8 cellular contexts compared by ENCODE assay signal in genomic region chr12:124609041-124609984, GRCh38. TPM values are rescaled to one million over a fixed set of nuclear protein-coding genes. Genes with fewer than 3 reads are reported as not detected.
DNase-seq lines count a peak whose midpoint lies in the region; ATAC-seq lines count a peak whose summit lies in the region.

No MANE protein-coding gene starts in this region.

- H3K27ac ChIP-seq in thymus (ENCODE audit: low read depth) = peak overlapping the region; percentile 3

- no peaks in the 10 kb centered on the region for H3K27me3 ChIP-seq in thymus (ENCODE audit: control insufficient read depth, insufficient read depth)

- H3K27me3 Mint-ChIP-seq in activated CD4-positive, alpha-beta T cell treated with anti-CD3 and anti-CD28 coated beads for 36 hours = no peaks in the 10 kb centered on the region
- H3K27me3 Mint-ChIP-seq in dendritic cell treated with granulocyte-macrophage colony-stimulating factor and Interleukin-4, amounts not matched to agents 40 ng/mL and 50 ng/mL, for 4 days = peaks cover 62% of the 10 kb centered on the region
- H3K27me3 Mint-ChIP-seq in naive thymus-derived CD8-positive, alpha-beta T cell = peaks cover 0 to 3% (median 0%) of the 10 kb centered on the region in 5 donors

- H3K4me3 Mint-ChIP-seq in activated CD4-positive, alpha-beta T cell treated with anti-CD3 and anti-CD28 coated beads for 36 hours = peak overlapping the region; percentile 2
- no peak overlapping the region for H3K4me3 Mint-ChIP-seq in dendritic cell treated with granulocyte-macrophage colony-stimulating factor and Interleukin-4, amounts not matched to agents 40 ng/mL and 50 ng/mL, for 4 days
- H3K4me3 Mint-ChIP-seq in naive thymus-derived CD8-positive, alpha-beta T cell = peak overlapping the region; percentile 67 to 88 (median 84)

- H3K27ac Mint-ChIP-seq in activated CD4-positive, alpha-beta T cell treated with anti-CD3 and anti-CD28 coated beads for 36 hours = peak overlapping the region; percentile 7
- H3K27ac Mint-ChIP-seq in dendritic cell treated with granulocyte-macrophage colony-stimulating factor and Interleukin-4, amounts not matched to agents 40 ng/mL and 50 ng/mL, for 4 days = peak overlapping the region; percentile 43
- H3K27ac Mint-ChIP-seq in naive thymus-derived CD8-positive, alpha-beta T cell = peak overlapping the region; percentile 52 to 87 (median 79)

- H3K36me3 ChIP-seq in thymus (ENCODE audit: control insufficient read depth, insufficient read depth) = no peaks in the 10 kb centered on the region

- DNase-seq in NCI-H2081 (lab: John Stamatoyannopoulos, UW) = peak; percentile 88 to 92
- DNase-seq in activated CD4-positive, alpha-beta T cell treated with anti-CD3 and anti-CD28 coated beads for 36 hours = peak; percentile 88
- DNase-seq in naive thymus-derived CD8-positive, alpha-beta T cell = peak; percentile 81 to 98 (median 92)
- no peak for DNase-seq in DMS114 treated with DMSO at 0.1 percent for 48 hours (lab: John Stamatoyannopoulos, UW; ENCODE audit: unreplicated experiment)

- ATAC-seq in GM18502 (IDR thresholded peaks at IDR 0.05; ENCODE audit: poor library complexity, unreplicated experiment) = peak; percentile 80
- peak; percentile 77 for ATAC-seq in HG02981 (IDR thresholded peaks at IDR 0.05; ENCODE audit: unreplicated experiment)
- peak; percentile 90 for ATAC-seq in activated CD4-positive, alpha-beta T cell treated with anti-CD3 and anti-CD28 coated beads for 36 hours
- ATAC-seq in naive thymus-derived CD8-positive, alpha-beta T cell = peak; percentile 96 to 97

- CTCF ChIA-PET in activated CD4-positive, alpha-beta T cell treated with anti-CD3 and anti-CD28 coated beads for 36 hours (lab: Charles Lee) = interaction anchor here (0.9 to 1.4 kb wide), 2 partner anchors 12 to 573 kb away, joined by 3 read pairs; no protein-coding TSS in a partner anchor

- POLR2A ChIA-PET in activated CD4-positive, alpha-beta T cell treated with anti-CD3 and anti-CD28 coated beads for 36 hours (lab: Charles Lee) = no interaction called here
- POLR2A ChIA-PET in naive thymus-derived CD8-positive, alpha-beta T cell (lab: Charles Lee) = interaction anchor here (0.7 to 1.6 kb wide), 4 partner anchors 11 to 43 kb away, joined by 3 to 7 read pairs (median 3); partner anchors contain the start of gene NCOR2

- peaks cover 3% of the 10 kb centered on the region for H3K9me3 Mint-ChIP-seq in activated CD4-positive, alpha-beta T cell treated with anti-CD3 and anti-CD28 coated beads for 36 hours (ENCODE audit: low read depth)
- H3K9me3 Mint-ChIP-seq in dendritic cell treated with granulocyte-macrophage colony-stimulating factor and Interleukin-4, amounts not matched to agents 40 ng/mL and 50 ng/mL, for 4 days = no peaks in the 10 kb centered on the region
- peaks cover 0 to 5% (median 0%) of the 10 kb centered on the region in 9 donors for H3K9me3 Mint-ChIP-seq in naive thymus-derived CD8-positive, alpha-beta T cell

- no peaks in the 10 kb centered on the region for H3K36me3 Mint-ChIP-seq in activated CD4-positive, alpha-beta T cell treated with anti-CD3 and anti-CD28 coated beads for 36 hours (ENCODE audit: low read depth)
- H3K36me3 Mint-ChIP-seq in dendritic cell treated with granulocyte-macrophage colony-stimulating factor and Interleukin-4, amounts not matched to agents 40 ng/mL and 50 ng/mL, for 4 days (ENCODE audit: low read depth) = no peaks in the 10 kb centered on the region
- peaks cover 0 to 1% (median 0%) of the 10 kb centered on the region in 3 donors for H3K36me3 Mint-ChIP-seq in naive thymus-derived CD8-positive, alpha-beta T cell

- peaks cover 21% of the 10 kb centered on the region for H3K4me1 Mint-ChIP-seq in activated CD4-positive, alpha-beta T cell treated with anti-CD3 and anti-CD28 coated beads for 36 hours
- H3K4me1 Mint-ChIP-seq in dendritic cell treated with granulocyte-macrophage colony-stimulating factor and Interleukin-4, amounts not matched to agents 40 ng/mL and 50 ng/mL, for 4 days (ENCODE audit: low read depth) = peaks cover 62% of the 10 kb centered on the region
- peaks cover 19 to 45% (median 34%) of the 10 kb centered on the region in 4 donors for H3K4me1 Mint-ChIP-seq in naive thymus-derived CD8-positive, alpha-beta T cell

- no peak overlapping the region for H3K4me3 ChIP-seq in thymus (ENCODE audit: low read length)

- 6% methylated on average over 31 of the region's 31 CpGs for WGBS in thymus

- peaks cover 3% of the 10 kb centered on the region for H3K9me3 ChIP-seq in thymus (ENCODE audit: control insufficient read depth)

- intact Hi-C loops in activated CD4-positive, alpha-beta T cell treated with anti-CD3 and anti-CD28 coated beads for 36 hours (cut with DNase I, micrococcal nuclease) = no loop called here
- intact Hi-C loops in dendritic cell treated with granulocyte-macrophage colony-stimulating factor and Interleukin-4, amounts not matched to agents 40 ng/mL and 50 ng/mL, for 4 days (cut with micrococcal nuclease) = no loop called here

- H3K4me1 ChIP-seq in thymus (ENCODE audit: control insufficient read depth, insufficient read depth, low read length) = peaks cover 41% of the 10 kb centered on the region

RNA-seq across cellular contexts. Expression of gene NCOR2, which starts 41.9 kb away (rescaled TPM):
- 100 to 1,000 TPM; 103 to 115 TPM for total RNA-seq in activated CD4-positive, alpha-beta T cell treated with anti-CD3 and anti-CD28 coated beads for 36 hours
- total RNA-seq in naive thymus-derived CD8-positive, alpha-beta T cell = 10 to 100 TPM; 86.3 to 86.7 TPM
- 10 to 100 TPM in 1 of 3 donors, 1 to 10 TPM in 2; 2.3 to 18.7 (median 3.5) TPM for polyA plus RNA-seq in naive thymus-derived CD8-positive, alpha-beta T cell
- 48.2 TPM for polyA plus RNA-seq in thymus

Comparison
In these comparisons a context has a peak if more than half of its experiments do, and no peak if none do; other contexts are left out.
1. H3K27ac Mint-ChIP-seq: peak in every context shown above with its lines; median percentile 79 in naive thymus-derived CD8-positive, alpha-beta T cell; 43 in dendritic cell treated with granulocyte-macrophage colony-stimulating factor and Interleukin-4, amounts not matched to agents 40 ng/mL and 50 ng/mL, for 4 days; 7 in activated CD4-positive, alpha-beta T cell treated with anti-CD3 and anti-CD28 coated beads for 36 hours.